Comparison of ENCODE assay signal across 15 cellular contexts in the genomic region with DNA sequence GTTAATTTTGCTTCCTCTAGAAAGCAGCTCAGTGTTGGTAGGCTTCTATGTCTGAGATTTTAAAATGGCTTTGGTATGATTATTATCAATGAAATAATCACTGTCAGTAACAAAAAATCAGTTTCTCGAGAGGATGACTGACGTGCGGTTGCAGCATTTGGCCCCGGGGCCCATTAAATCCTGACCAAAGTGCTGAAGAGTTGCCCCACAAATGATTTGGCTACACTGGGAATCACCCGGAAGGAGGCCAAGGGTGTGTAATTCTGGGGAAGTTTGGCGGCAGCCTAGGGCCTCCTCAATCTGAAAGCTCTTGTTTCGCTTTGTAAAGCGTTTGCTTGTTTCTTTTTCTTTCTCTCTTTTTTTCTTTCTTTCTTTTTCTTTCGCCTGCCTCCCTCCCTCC.
"Had no signal": no experiment of that assay in that cellular context is flagged by ENCODE, and none has a peak within 500 bp of the region (broad histone marks: within the 10 kb centered on the region; RNA-seq: fewer than 3 reads in every experiment).

No MANE protein-coding gene starts in this region.

- DNase-seq: activated CD4-positive, alpha-beta memory T cell treated with anti-CD3 and anti-CD28 coated beads for 36 hours; activated CD4-positive, alpha-beta T cell treated with anti-CD3 and anti-CD28 coated beads for 36 hours; activated effector memory CD4-positive, alpha-beta T cell treated with Interleukin-2 at 50 U/mL for 16 hours; activated naive CD4-positive, alpha-beta T cell treated with anti-CD3 and anti-CD28 coated beads, Interleukin-2, amount 50 U/mL, for 16 hours; activated T-cell treated with anti-CD3 and anti-CD28 coated beads, Interleukin-2, amount 50 U/mL, for 4 hours; dorsolateral prefrontal cortex; endodermal cell; foreskin fibroblast; mesendoderm; occipital lobe; right cardiac atrium; stimulated activated naive CD8-positive, alpha-beta T cell treated with anti-CD3 and anti-CD28 coated beads, Interleukin-15, Interleukin-2, amounts not matched to agents 100 U/mL and 50 U/mL, for 24 hours; T-helper 9 cell had no signal

- H3K4me3 ChIP-seq: prostate gland had no signal

- H3K27ac ChIP-seq: dorsolateral prefrontal cortex, prostate gland had no signal

- ATAC-seq: activated CD4-positive, alpha-beta T cell treated with anti-CD3 and anti-CD28 coated beads for 36 hours; activated T-cell treated with anti-CD3 and anti-CD28 coated beads, Interleukin-2, amount 50 U/mL, for 4 hours; natural killer cell treated with Interleukin-12 subunit alpha and Interleukin-12 subunit beta and Interleukin-15 and Interleukin-18, amount 100 ng/mL, for 72 hours; right cardiac atrium; stimulated activated naive CD8-positive, alpha-beta T cell treated with anti-CD3 and anti-CD28 coated beads, Interleukin-15, Interleukin-2, amounts not matched to agents 100 U/mL and 50 U/mL, for 24 hours had no signal

- H3K27me3 ChIP-seq: dorsolateral prefrontal cortex had no signal

- H3K4me1 ChIP-seq: prostate gland had no signal

- H3K9me3 ChIP-seq: prostate gland had no signal

- H3K36me3 ChIP-seq: prostate gland had no signal
